ENCODE assay signal across 9 cellular contexts in the genomic region with DNA sequence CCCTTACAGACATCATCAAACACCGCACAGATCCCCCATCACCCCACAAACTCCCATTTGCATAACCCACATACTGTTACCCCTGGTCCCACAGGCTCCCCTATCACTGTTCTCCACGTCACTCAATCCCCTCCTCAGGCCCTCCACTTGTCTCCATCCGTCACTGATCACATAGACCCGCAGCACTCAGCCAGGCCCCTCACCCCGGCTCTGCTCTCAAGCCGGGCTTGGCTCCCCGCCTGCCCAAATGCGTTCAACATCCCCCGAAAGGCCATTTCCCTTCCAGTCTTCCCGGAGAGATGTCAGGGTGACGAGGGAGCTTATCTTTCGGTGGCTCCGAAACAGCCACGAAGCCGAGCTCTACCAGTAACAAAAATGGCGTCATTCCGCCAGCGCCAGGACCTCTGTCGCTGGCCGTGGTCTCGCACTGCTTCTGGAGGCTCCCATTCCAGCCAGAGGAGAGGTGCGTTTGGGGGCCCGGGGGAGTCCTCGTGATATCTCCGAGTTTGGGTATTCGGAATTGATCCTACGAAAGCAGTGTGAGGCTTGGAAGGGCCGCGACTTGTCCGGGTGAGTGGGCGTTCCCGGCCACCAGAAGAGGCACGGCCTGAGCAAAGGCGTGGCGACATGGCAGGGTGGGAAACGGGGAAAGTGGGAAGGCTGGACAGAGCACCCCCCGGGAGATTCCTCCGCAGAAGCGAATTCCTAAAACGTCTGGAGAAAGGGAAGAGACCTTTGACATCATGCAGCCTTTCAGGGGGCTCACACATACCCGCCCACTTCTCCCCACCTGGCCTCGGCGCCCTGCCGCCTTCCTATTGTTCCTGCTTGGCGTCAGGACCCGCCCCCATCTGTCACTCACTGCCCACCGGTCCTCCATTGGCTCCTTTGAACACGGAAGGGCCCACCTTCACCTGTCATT. TPM values are rescaled to one million over a fixed set of nuclear protein-coding genes. Genes with fewer than 3 reads are reported as not detected.
DNase-seq lines count a peak whose midpoint lies in the region; ATAC-seq and TF ChIP-seq lines count a peak whose summit lies in the region.
"Had no signal": no experiment of that assay in that cellular context is flagged by ENCODE, and none has a peak within 500 bp of the region (broad histone marks: within the 10 kb centered on the region; RNA-seq: fewer than 3 reads in every experiment).

TSS of gene ZNF630 (minus strand) at position 577 of the 922 bp plus-strand sequence. CDS start 4,754 bp downstream, outside the sequence.

- peak; percentile 88 for ATAC-seq in GM19395 (IDR thresholded peaks at IDR 0.05; ENCODE audit: unreplicated experiment)
- peak; percentile 93 to 95 for ATAC-seq in activated naive CD4-positive, alpha-beta T cell treated with anti-CD3 and anti-CD28 coated beads, Interleukin-2, amount 50 U/mL, for 72 hours
- peak; percentile 67 for ATAC-seq in omental fat pad (ENCODE audit: low FRiP score)
- ATAC-seq: HCT116 had no signal

- H3K27me3 ChIP-seq in BE2C: no peaks in the 10 kb centered on the region
- H3K27me3 ChIP-seq in testis: no peaks in the 10 kb centered on the region

- H3K4me1 ChIP-seq in BE2C: no peaks in the 10 kb centered on the region
- no peaks in the 10 kb centered on the region for H3K4me1 ChIP-seq in testis

- H3K9me3 ChIP-seq in BE2C (no peaks in the 10 kb centered on the region), testis (no peaks in the 10 kb centered on the region)

- TF ChIP-seq POLR2A in testis (IDR thresholded peaks at IDR 0.05): no peak

- intact Hi-C loops in head of caudate nucleus (cut with DNase I) (no loop called here), testis (cut with DNase I; ENCODE audit: low total_unique reads) (no loop called here)

- 1 to 3% methylated on average over 10 to 41 of the region's 48 CpGs for WGBS in testis, 2 donors

- H3K9me3 Mint-ChIP-seq in activated naive CD4-positive, alpha-beta T cell treated with anti-CD3 and anti-CD28 coated beads, Interleukin-2, amount 50 U/mL, for 72 hours: no peaks in the 10 kb centered on the region

- H3K36me3 ChIP-seq in BE2C: no peaks in the 10 kb centered on the region
- no peaks in the 10 kb centered on the region for H3K36me3 ChIP-seq in testis (ENCODE audit: low read depth, missing control alignments)

- POLR2A ChIA-PET in RWPE1 (lab: Yijun Ruan, JAX; ENCODE audit: low non-redundant PET): no interaction called here

- H3K36me3 Mint-ChIP-seq in activated naive CD4-positive, alpha-beta T cell treated with anti-CD3 and anti-CD28 coated beads, Interleukin-2, amount 50 U/mL, for 72 hours: peaks cover 0 to 8% of the 10 kb centered on the region in 2 donors

- peak within 1 kb of the TSS; percentile 86 to 96 for H3K27ac Mint-ChIP-seq in activated naive CD4-positive, alpha-beta T cell treated with anti-CD3 and anti-CD28 coated beads, Interleukin-2, amount 50 U/mL, for 72 hours

- H3K4me3 ChIP-seq in BE2C (ENCODE audit: low read depth, low read length) (peak within 1 kb of the TSS; percentile 85), testis (peak within 1 kb of the TSS; percentile 67 to 76)

- DNase-seq in BE2C (peak; percentile 66), HT-29 (ENCODE audit: low spot score) (peak; percentile 57), RWPE1 (ENCODE audit: low spot score) (peak; percentile 51), head of caudate nucleus (peak; percentile 32 to 88 (median 66)), omental fat pad (ENCODE audit: low spot score) (no peak), testis (peak; percentile 91)
- DNase-seq in activated naive CD4-positive, alpha-beta T cell treated with anti-CD3 and anti-CD28 coated beads, Interleukin-2, amount 50 U/mL, for 72 hours (ENCODE audit: low spot score in 2 of 2): peak; percentile 32 to 69

- CTCF ChIA-PET in RWPE1 (lab: Yijun Ruan, JAX): interaction anchor here (0.5 kb wide), 1 partner anchor 346 kb away, joined by 3 read pairs; no protein-coding TSS in a partner anchor

- H3K27ac ChIP-seq in RWPE1: peak within 1 kb of the TSS; percentile 57
- H3K27ac ChIP-seq in testis: peak within 1 kb of the TSS; percentile 83 to 86

- TF ChIP-seq CTCF in BE2C (IDR thresholded peaks at IDR 0.05; ENCODE audit: low read depth, low read length) (no peak), RWPE1 (conservative IDR thresholded peaks at IDR 0.05; ENCODE audit: low read depth) (no peak), omental fat pad (IDR thresholded peaks at IDR 0.05) (no peak), testis (IDR thresholded peaks at IDR 0.05) (no peak)

RNA-seq across cellular contexts. Expression of gene ZNF630, which starts in this region (rescaled TPM):
- 2.1 TPM for polyA plus RNA-seq in BE2C (2012; ENCODE audit: insufficient read depth, insufficient read length, low read depth)
- 0.10 and 0.68 TPM in 2 replicates for total RNA-seq in HT-29 (2014; rRNA removed; shearing (Covaris generic))
- 1 to 10 TPM; 2.3 to 3.0 TPM for total RNA-seq in activated naive CD4-positive, alpha-beta T cell treated with anti-CD3 and anti-CD28 coated beads, Interleukin-2, amount 50 U/mL, for 72 hours
- total RNA-seq in omental fat pad (1 to 10 TPM in 3 of 4 donors, under 1 TPM in 1; 0.60 to 4.3 (median 1.4) TPM), testis (1 to 10 TPM; 1.5 to 5.6 TPM)
- 2.0 TPM for polyA plus RNA-seq in testis (ENCODE audit: insufficient read depth, low read depth, low replicate concordance)

Comparison
In these comparisons a context has a peak if more than half of its experiments do, and no peak if none do; other contexts are left out.
1. Peak in DNase-seq in HT-29; RNA of the gene not detected or under 1 TPM.